In the genomic region with DNA sequence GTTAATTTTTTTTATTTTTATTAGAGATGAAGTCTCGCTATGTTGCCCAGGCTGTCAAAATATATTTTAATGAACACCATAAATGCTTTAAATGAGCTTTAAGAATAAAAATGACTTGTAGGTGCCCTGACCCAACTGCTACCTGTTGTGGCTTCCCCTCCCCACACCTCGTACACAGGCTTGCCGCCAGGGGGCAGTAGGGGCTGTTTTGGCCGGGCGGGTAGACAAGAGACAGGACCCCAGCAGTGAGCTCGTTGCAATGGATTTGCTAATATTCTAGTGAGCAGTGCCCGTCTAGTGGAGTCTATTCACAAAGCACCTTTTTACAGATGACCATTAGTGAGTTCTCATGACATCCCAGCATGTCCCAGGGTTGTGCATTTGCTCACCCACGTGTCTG, we compare ENCODE assay signal across 16 cellular contexts.
A peak's percentile ranks its signal among the peaks of the same experiment; 100 is the strongest.
DNase-seq lines count a peak whose midpoint lies in the region; ATAC-seq, FAIRE-seq and TF ChIP-seq lines count a peak whose summit lies in the region.
"Had no signal": no experiment of that assay in that cellular context is flagged by ENCODE, and none has a peak within 500 bp of the region (broad histone marks: within the 10 kb centered on the region; RNA-seq: fewer than 3 reads in every experiment).

No MANE protein-coding gene starts in this region.

- no TSS peak for BruUV-seq in OCI-LY7 (replicated peaks; lab: Mats Ljungman, UMichigan)

- H3K27ac ChIP-seq in WERI-Rb-1, result no peak overlapping the region
- H3K27ac ChIP-seq in OCI-LY7 (ENCODE audit: low read depth, low read length, poor library complexity, severe bottlenecking), result no peak overlapping the region
- H3K27ac ChIP-seq: A549, psoas muscle had no signal

- POLR2A ChIA-PET in OCI-LY7 (lab: Charles Lee), result interaction anchor here (0.6 kb wide), 1 partner anchor 513 kb away, joined by 3 read pairs; no protein-coding TSS in a partner anchor

- peak; percentile 60 for TF ChIP-seq RAD21 in Ishikawa (IDR thresholded peaks at IDR 0.05; ENCODE audit: low read depth)

- H2AFZ ChIP-seq in OCI-LY7 (ENCODE audit: low read length), result no peak overlapping the region

- CTCF ChIA-PET in OCI-LY7 (lab: Charles Lee; ENCODE audit: unreplicated experiment), result no interaction called here

- H3K4me3 ChIP-seq in WERI-Rb-1 (ENCODE audit: low read depth, low read length), result no peak overlapping the region
- H3K4me3 ChIP-seq in OCI-LY7 (ENCODE audit: low read depth, low read length, poor library complexity, severe bottlenecking), result no peak overlapping the region
- H3K4me3 ChIP-seq: A549, lung, psoas muscle had no signal

- intact Hi-C loops in OCI-LY7 (cut with micrococcal nuclease; ENCODE audit: unreplicated experiment), result no loop called here

- TF ChIP-seq CTCF in WERI-Rb-1 (IDR thresholded peaks at IDR 0.05; ENCODE audit: low read depth, low read length), result peak; percentile 57
- TF ChIP-seq CTCF in OCI-LY7 (conservative IDR thresholded peaks at IDR 0.05; ENCODE audit: low read length), result no peak

- no peaks in the 10 kb centered on the region for H3K4me1 ChIP-seq in OCI-LY7 (ENCODE audit: insufficient read depth, low read length, poor library complexity, severe bottlenecking)
- H3K4me1 ChIP-seq: psoas muscle had no signal

- no peaks in the 10 kb centered on the region for H3K9me3 ChIP-seq in WERI-Rb-1 (ENCODE audit: severe bottlenecking)
- no peaks in the 10 kb centered on the region for H3K9me3 ChIP-seq in OCI-LY7 (ENCODE audit: low read length)
- H3K9me3 ChIP-seq: A549, psoas muscle had no signal

- no peak overlapping the region for H3K4me2 ChIP-seq in OCI-LY7 (ENCODE audit: low read length)
- H3K4me2 ChIP-seq: A549 had no signal

- TF ChIP-seq EP300 in Ishikawa (IDR thresholded peaks at IDR 0.05; ENCODE audit: borderline replicate concordance), result no peak

- H3K36me3 ChIP-seq in WERI-Rb-1 (no peaks in the 10 kb centered on the region), OCI-LY7 (ENCODE audit: insufficient read depth, low read length) (no peaks in the 10 kb centered on the region)

- no peaks in the 10 kb centered on the region for H4K20me1 ChIP-seq in OCI-LY7 (ENCODE audit: insufficient read depth, low read length)

- no peak for FAIRE-seq in RCC 7860 (lab: Jason Lieb, UNC)
- FAIRE-seq: A549 had no signal

- ATAC-seq in HG03457 (IDR thresholded peaks at IDR 0.05; ENCODE audit: unreplicated experiment), result no peak
- ATAC-seq: natural killer cell; psoas muscle; stimulated activated memory B cell treated with anti-CD40 and anti-IgM and Interleukin-4, amounts not matched to agents 10 μg/mL and 1 μg/mL and 100 μg/mL, for 72 hours had no signal

- DNase-seq in SHP77 (lab: John Stamatoyannopoulos, UW) (peak; percentile 21 to 24), SHP77 treated with DMSO at 0.1 percent for 48 hours (lab: John Stamatoyannopoulos, UW) (no peak), WERI-Rb-1 (peak; percentile 71), RCC 7860 (ENCODE audit: low spot score) (no peak), OCI-LY7 (ENCODE audit: low spot score) (no peak)
- peak; percentile 5 to 18 (median 5) for DNase-seq in stimulated activated CD4-positive, alpha-beta T cell treated with anti-CD3 and anti-CD28 coated beads, Interleukin-12 subunit alpha, Interleukin-12 subunit beta, amount 100 ng/mL, for 48 hours (ENCODE audit: low read depth in 2 of 3, low spot score in 1 of 3)
- DNase-seq: activated gamma-delta T cell, COR-L47, natural killer cell, NCI-H1105, psoas muscle had no signal

- H3K27me3 ChIP-seq in WERI-Rb-1 (ENCODE audit: insufficient read depth, low read depth, severe bottlenecking), result no peaks in the 10 kb centered on the region

- no peaks in the 10 kb centered on the region for H3K9me2 ChIP-seq in OCI-LY7 (ENCODE audit: insufficient read depth, low read length)

- no peaks in the 10 kb centered on the region for H3K79me2 ChIP-seq in OCI-LY7 (ENCODE audit: insufficient read depth, low read depth, low read length)

TF ChIP-seq in Ishikawa, 13 proteins besides CTCF, POLR2A, EP300 and RAD21:
- TF ChIP-seq, protein P1, sequence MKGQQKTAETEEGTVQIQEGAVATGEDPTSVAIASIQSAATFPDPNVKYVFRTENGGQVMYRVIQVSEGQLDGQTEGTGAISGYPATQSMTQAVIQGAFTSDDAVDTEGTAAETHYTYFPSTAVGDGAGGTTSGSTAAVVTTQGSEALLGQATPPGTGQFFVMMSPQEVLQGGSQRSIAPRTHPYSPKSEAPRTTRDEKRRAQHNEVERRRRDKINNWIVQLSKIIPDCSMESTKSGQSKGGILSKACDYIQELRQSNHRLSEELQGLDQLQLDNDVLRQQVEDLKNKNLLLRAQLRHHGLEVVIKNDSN (IDR thresholded peaks at IDR 0.05), result no peak
- no peak for TF ChIP-seq NFIC (IDR thresholded peaks at IDR 0.05)
- no peak for TF ChIP-seq TCF12 (IDR thresholded peaks at IDR 0.05; ENCODE audit: low read depth)
- TF ChIP-seq CEBPB (IDR thresholded peaks at IDR 0.05), result no peak
- no peak for TF ChIP-seq ZBTB7A (IDR thresholded peaks at IDR 0.05; ENCODE audit: low read depth)
- no peak for TF ChIP-seq CREB1 (IDR thresholded peaks at IDR 0.05; ENCODE audit: low read depth)
- TF ChIP-seq TEAD4 (IDR thresholded peaks at IDR 0.05), result no peak
- TF ChIP-seq YY1 (IDR thresholded peaks at IDR 0.05; ENCODE audit: low read depth), result no peak
- TF ChIP-seq, protein P2, sequence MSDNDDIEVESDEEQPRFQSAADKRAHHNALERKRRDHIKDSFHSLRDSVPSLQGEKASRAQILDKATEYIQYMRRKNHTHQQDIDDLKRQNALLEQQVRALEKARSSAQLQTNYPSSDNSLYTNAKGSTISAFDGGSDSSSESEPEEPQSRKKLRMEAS (IDR thresholded peaks at IDR 0.05), result no peak
- TF ChIP-seq TAF1 (IDR thresholded peaks at IDR 0.05; ENCODE audit: low read depth), result no peak
- no peak for TF ChIP-seq EGR1 (IDR thresholded peaks at IDR 0.05)
- no peak for TF ChIP-seq FOXM1 (IDR thresholded peaks at IDR 0.05; ENCODE audit: borderline replicate concordance, low read depth)
- TF ChIP-seq, protein P3, sequence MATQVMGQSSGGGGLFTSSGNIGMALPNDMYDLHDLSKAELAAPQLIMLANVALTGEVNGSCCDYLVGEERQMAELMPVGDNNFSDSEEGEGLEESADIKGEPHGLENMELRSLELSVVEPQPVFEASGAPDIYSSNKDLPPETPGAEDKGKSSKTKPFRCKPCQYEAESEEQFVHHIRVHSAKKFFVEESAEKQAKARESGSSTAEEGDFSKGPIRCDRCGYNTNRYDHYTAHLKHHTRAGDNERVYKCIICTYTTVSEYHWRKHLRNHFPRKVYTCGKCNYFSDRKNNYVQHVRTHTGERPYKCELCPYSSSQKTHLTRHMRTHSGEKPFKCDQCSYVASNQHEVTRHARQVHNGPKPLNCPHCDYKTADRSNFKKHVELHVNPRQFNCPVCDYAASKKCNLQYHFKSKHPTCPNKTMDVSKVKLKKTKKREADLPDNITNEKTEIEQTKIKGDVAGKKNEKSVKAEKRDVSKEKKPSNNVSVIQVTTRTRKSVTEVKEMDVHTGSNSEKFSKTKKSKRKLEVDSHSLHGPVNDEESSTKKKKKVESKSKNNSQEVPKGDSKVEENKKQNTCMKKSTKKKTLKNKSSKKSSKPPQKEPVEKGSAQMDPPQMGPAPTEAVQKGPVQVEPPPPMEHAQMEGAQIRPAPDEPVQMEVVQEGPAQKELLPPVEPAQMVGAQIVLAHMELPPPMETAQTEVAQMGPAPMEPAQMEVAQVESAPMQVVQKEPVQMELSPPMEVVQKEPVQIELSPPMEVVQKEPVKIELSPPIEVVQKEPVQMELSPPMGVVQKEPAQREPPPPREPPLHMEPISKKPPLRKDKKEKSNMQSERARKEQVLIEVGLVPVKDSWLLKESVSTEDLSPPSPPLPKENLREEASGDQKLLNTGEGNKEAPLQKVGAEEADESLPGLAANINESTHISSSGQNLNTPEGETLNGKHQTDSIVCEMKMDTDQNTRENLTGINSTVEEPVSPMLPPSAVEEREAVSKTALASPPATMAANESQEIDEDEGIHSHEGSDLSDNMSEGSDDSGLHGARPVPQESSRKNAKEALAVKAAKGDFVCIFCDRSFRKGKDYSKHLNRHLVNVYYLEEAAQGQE (IDR thresholded peaks at IDR 0.05; ENCODE audit: low read depth), result no peak

Comparison
In these comparisons a context has a peak if more than half of its experiments do, and no peak if none do; other contexts are left out.
1. DNase-seq: peak in SHP77 (2 of 2), WERI-Rb-1 (single experiment) and stimulated activated CD4-positive, alpha-beta T cell treated with anti-CD3 and anti-CD28 coated beads, Interleukin-12 subunit alpha, Interleukin-12 subunit beta, amount 100 ng/mL, for 48 hours (3 of 3); none in SHP77 treated with DMSO at 0.1 percent for 48 hours (single experiment), RCC 7860 (single experiment) and OCI-LY7 (single experiment).